Comparison of ENCODE assay signal across 29 cellular contexts in genomic region chr14:35319509-35319908, GRCh38.
"Had no signal": no experiment of that assay in that cellular context is flagged by ENCODE, and none has a peak within 500 bp of the region (broad histone marks: within the 10 kb centered on the region; RNA-seq: fewer than 3 reads in every experiment).

No MANE protein-coding gene starts in this region.

- H3K27me3 Mint-ChIP-seq: effector memory CD8-positive, alpha-beta T cell; naive thymus-derived CD4-positive, alpha-beta T cell; stimulated activated memory B cell treated with anti-CD40 and anti-IgM and Interleukin-4, amounts not matched to agents 10 μg/mL and 1 μg/mL and 100 μg/mL, for 72 hours had no signal

- H3K27me3 ChIP-seq: esophagus squamous epithelium, heart right ventricle, left lung, ovary, spleen, suprapubic skin, transverse colon, upper lobe of right lung, uterus had no signal

- H3K27ac ChIP-seq: esophagus squamous epithelium, heart right ventricle, ovary, psoas muscle, skin epidermis, suprapubic skin, transverse colon, upper lobe of right lung, uterus had no signal

- H3K36me3 ChIP-seq: ovary, uterus had no signal

- FAIRE-seq: endometrium, islet of Langerhans had no signal

- H3K27ac Mint-ChIP-seq: stimulated activated memory B cell treated with anti-CD40 and anti-IgM and Interleukin-4, amounts not matched to agents 10 μg/mL and 1 μg/mL and 100 μg/mL, for 72 hours had no signal

- H3K4me1 Mint-ChIP-seq: stimulated activated memory B cell treated with anti-CD40 and anti-IgM and Interleukin-4, amounts not matched to agents 10 μg/mL and 1 μg/mL and 100 μg/mL, for 72 hours had no signal

- H3K4me1 ChIP-seq: psoas muscle, suprapubic skin, transverse colon, upper lobe of right lung, uterus had no signal

- H3K4me3 Mint-ChIP-seq: effector memory CD8-positive, alpha-beta T cell; naive thymus-derived CD4-positive, alpha-beta T cell; stimulated activated memory B cell treated with anti-CD40 and anti-IgM and Interleukin-4, amounts not matched to agents 10 μg/mL and 1 μg/mL and 100 μg/mL, for 72 hours had no signal

- H3K9me3 Mint-ChIP-seq: effector memory CD8-positive, alpha-beta T cell; naive thymus-derived CD4-positive, alpha-beta T cell; stimulated activated memory B cell treated with anti-CD40 and anti-IgM and Interleukin-4, amounts not matched to agents 10 μg/mL and 1 μg/mL and 100 μg/mL, for 72 hours had no signal

- ATAC-seq: effector memory CD8-positive, alpha-beta T cell; heart right ventricle; left cardiac atrium; left lung; naive thymus-derived CD4-positive, alpha-beta T cell; right cardiac atrium; stimulated activated memory B cell treated with anti-CD40 and anti-IgM and Interleukin-4, amounts not matched to agents 10 μg/mL and 1 μg/mL and 100 μg/mL, for 72 hours; stimulated activated naive CD8-positive, alpha-beta T cell treated with anti-CD3 and anti-CD28 coated beads, Interleukin-15, Interleukin-2, amounts not matched to agents 100 U/mL and 50 U/mL, for 24 hours; upper lobe of right lung had no signal

- H3K4me3 ChIP-seq: esophagus squamous epithelium, heart right ventricle, left lung, ovary, psoas muscle, skin epidermis, spleen, suprapubic skin, transverse colon, upper lobe of right lung, uterus had no signal

- DNase-seq: cortex of kidney; effector memory CD8-positive, alpha-beta T cell; erythroblast; esophagus squamous epithelium; foreskin melanocyte; glutamatergic neuron; heart right ventricle; hippocampal formation; left cardiac atrium; left lung; mesenchymal stem cell; midbrain; naive thymus-derived CD4-positive, alpha-beta T cell; occipital lobe; ovary; posterior cingulate gyrus; psoas muscle; right cardiac atrium; spleen; stimulated activated CD4-positive, alpha-beta T cell treated with anti-CD3 and anti-CD28 coated beads, Interleukin-4, amount 100 ng/mL, for 4 hours; stimulated activated naive CD8-positive, alpha-beta T cell treated with anti-CD3 and anti-CD28 coated beads, Interleukin-15, Interleukin-2, amounts not matched to agents 100 U/mL and 50 U/mL, for 24 hours; transverse colon; upper lobe of right lung; uterus had no signal

- H3K9me3 ChIP-seq: esophagus squamous epithelium, heart right ventricle, left lung, ovary, psoas muscle, spleen, suprapubic skin, transverse colon, upper lobe of right lung, uterus had no signal
